ENCODE assay signal across 12 cellular contexts in the genomic region with DNA sequence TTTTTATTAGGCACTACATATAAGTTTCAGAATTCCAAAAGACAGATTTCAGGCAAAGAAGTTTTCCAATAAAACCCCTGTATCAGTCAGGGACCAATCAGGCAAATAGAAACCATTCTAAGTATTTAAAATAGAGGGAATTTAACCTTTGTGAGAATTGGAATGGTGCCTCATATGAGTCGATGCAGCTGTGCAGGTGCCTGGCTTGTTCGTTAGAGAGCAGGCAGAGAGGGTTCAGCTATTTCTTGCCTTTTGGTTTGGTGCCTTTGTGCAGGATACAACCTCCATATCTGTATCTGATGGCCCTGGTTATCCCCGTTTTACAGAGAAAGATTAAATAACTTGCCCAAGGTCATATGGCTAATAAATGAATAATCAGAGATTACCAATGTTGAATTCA. TPM values are rescaled to one million over a fixed set of nuclear protein-coding genes. Genes with fewer than 3 reads are reported as not detected.
"Had no signal": no experiment of that assay in that cellular context is flagged by ENCODE, and none has a peak within 500 bp of the region (broad histone marks: within the 10 kb centered on the region; RNA-seq: fewer than 3 reads in every experiment).

No MANE protein-coding gene starts in this region.

- H3K36me3 ChIP-seq: HAP-1 had no signal

- H3K4me1 Mint-ChIP-seq: GM23338 had no signal

- H3K4me3 ChIP-seq: GM23248, GM23338, HAP-1 had no signal

- ATAC-seq: GM23338, HCT116 had no signal

- H3K27ac Mint-ChIP-seq: GM23338, H9, HFFc6 had no signal

- H3K4me1 ChIP-seq: HAP-1 had no signal

- H3K27ac ChIP-seq: GM23248 had no signal

- DNase-seq: GM23248, GOT3, H7, H9, HCEC 1CT, HFFc6 had no signal

- H2AFZ ChIP-seq: GM23248 had no signal

- FAIRE-seq: H1, H54 had no signal

- H3K9me3 ChIP-seq: HAP-1 had no signal

- H3K4me3 Mint-ChIP-seq: GM23338, H9, HFFc6 had no signal

- H3K4me2 ChIP-seq: GM23338 had no signal

- H3K9ac ChIP-seq: GM23248 had no signal

RNA-seq across cellular contexts. Expression of gene DDX4, which starts 6.0 kb away (rescaled TPM):
- total RNA-seq: GM23248, H4, H7, H9, HFFc6 had no signal
- polyA plus RNA-seq: GM23248, GM23338, H1 had no signal
